10 cellular contexts compared by ENCODE assay signal in the genomic region with DNA sequence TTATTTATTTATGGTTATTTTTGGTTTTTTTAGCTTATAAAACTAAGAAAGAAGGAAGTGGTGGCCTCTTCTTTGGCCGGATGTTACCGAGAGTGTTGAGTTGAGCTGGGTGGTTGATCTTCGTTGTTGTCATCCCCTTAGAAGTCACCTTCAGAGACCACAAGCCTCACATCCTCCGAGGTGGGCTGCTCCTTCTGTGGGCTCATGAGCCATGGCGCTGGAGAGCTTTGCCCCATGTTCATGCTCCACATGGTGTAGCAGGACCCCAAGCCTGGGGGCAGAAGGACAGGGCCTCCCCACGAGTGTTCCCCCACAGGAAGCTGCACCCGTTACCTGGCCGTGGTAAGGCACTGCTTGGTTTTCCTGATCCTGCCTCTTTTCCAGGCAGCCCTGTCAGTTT. TPM values are rescaled to one million over a fixed set of nuclear protein-coding genes. Genes with fewer than 3 reads are reported as not detected.
DNase-seq lines count a peak whose midpoint lies in the region; ATAC-seq and TF ChIP-seq lines count a peak whose summit lies in the region.
"Had no signal": no experiment of that assay in that cellular context is flagged by ENCODE, and none has a peak within 500 bp of the region (broad histone marks: within the 10 kb centered on the region; RNA-seq: fewer than 3 reads in every experiment).

No MANE protein-coding gene starts in this region.

- peaks cover 26% of the 10 kb centered on the region for H3K27me3 Mint-ChIP-seq in activated T-cell treated with anti-CD3 and anti-CD28 coated beads, Interleukin-2, amount 50 U/mL, for 24 hours
- H3K27me3 Mint-ChIP-seq in activated T-cell treated with anti-CD3 and anti-CD28 coated beads, Interleukin-2, amount 50 U/mL, for 4 hours (ENCODE audit: low read depth), result peaks cover 10% of the 10 kb centered on the region
- H3K27me3 Mint-ChIP-seq in osteocyte (ENCODE audit: unreplicated experiment) (peaks cover 3% of the 10 kb centered on the region), type B pancreatic cell (peaks cover 8% of the 10 kb centered on the region)

- H3K9me3 Mint-ChIP-seq in activated T-cell treated with anti-CD3 and anti-CD28 coated beads, Interleukin-2, amount 50 U/mL, for 24 hours, result peaks cover 17% of the 10 kb centered on the region
- peaks cover 24% of the 10 kb centered on the region for H3K9me3 Mint-ChIP-seq in activated T-cell treated with anti-CD3 and anti-CD28 coated beads, Interleukin-2, amount 50 U/mL, for 4 hours
- peaks cover 4% of the 10 kb centered on the region for H3K9me3 Mint-ChIP-seq in stimulated activated effector memory CD8-positive, alpha-beta T cell treated with anti-CD3 and anti-CD28 coated beads, Interleukin-12 subunit alpha, Interleukin-12 subunit beta, amount 100 ng/mL, for 72 hours
- H3K9me3 Mint-ChIP-seq in osteocyte (ENCODE audit: unreplicated experiment) (peaks cover 5% of the 10 kb centered on the region), type B pancreatic cell (peaks cover 16% of the 10 kb centered on the region)

- DNase-seq in activated T-cell treated with anti-CD3 and anti-CD28 coated beads, Interleukin-2, amount 50 U/mL, for 24 hours, result no peak
- no peak for DNase-seq in activated T-cell treated with anti-CD3 and anti-CD28 coated beads, Interleukin-2, amount 50 U/mL, for 1 hour
- no peak for DNase-seq in activated T-cell treated with anti-CD3 and anti-CD28 coated beads, Interleukin-2, amount 50 U/mL, for 4 hours
- DNase-seq in stimulated activated effector memory CD8-positive, alpha-beta T cell treated with anti-CD3 and anti-CD28 coated beads, Interleukin-12 subunit alpha, Interleukin-12 subunit beta, amount 100 ng/mL, for 72 hours (ENCODE audit: low spot score in 2 of 2), result no peak
- DNase-seq in cardiac septum (ENCODE audit: low spot score), result no peak
- no peak for DNase-seq in osteocyte (ENCODE audit: extremely low spot score, unreplicated experiment)
- DNase-seq in type B pancreatic cell (ENCODE audit: extremely low spot score, unreplicated experiment), result no peak
- DNase-seq: ACHN had no signal

- intact Hi-C loops in cardiac septum (cut with DNase I), result no loop called here

- TF ChIP-seq CTCF in osteocyte (IDR thresholded peaks at IDR 0.05) (no peak), type B pancreatic cell (conservative IDR thresholded peaks at IDR 0.05) (no peak)

- peaks cover 36% of the 10 kb centered on the region for H3K4me1 Mint-ChIP-seq in activated T-cell treated with anti-CD3 and anti-CD28 coated beads, Interleukin-2, amount 50 U/mL, for 24 hours (ENCODE audit: low read depth)
- peaks cover 29% of the 10 kb centered on the region for H3K4me1 Mint-ChIP-seq in activated T-cell treated with anti-CD3 and anti-CD28 coated beads, Interleukin-2, amount 50 U/mL, for 4 hours (ENCODE audit: low read depth)
- H3K4me1 Mint-ChIP-seq in stimulated activated effector memory CD8-positive, alpha-beta T cell treated with anti-CD3 and anti-CD28 coated beads, Interleukin-12 subunit alpha, Interleukin-12 subunit beta, amount 100 ng/mL, for 72 hours, result peaks cover 17% of the 10 kb centered on the region
- H3K4me1 Mint-ChIP-seq in osteocyte (ENCODE audit: unreplicated experiment) (no peaks in the 10 kb centered on the region), type B pancreatic cell (ENCODE audit: unreplicated experiment) (no peaks in the 10 kb centered on the region)

- H3K27ac Mint-ChIP-seq in activated T-cell treated with anti-CD3 and anti-CD28 coated beads, Interleukin-2, amount 50 U/mL, for 24 hours, result peak overlapping the region; percentile 56
- no peak overlapping the region for H3K27ac Mint-ChIP-seq in stimulated activated effector memory CD8-positive, alpha-beta T cell treated with anti-CD3 and anti-CD28 coated beads, Interleukin-12 subunit alpha, Interleukin-12 subunit beta, amount 100 ng/mL, for 72 hours
- H3K27ac Mint-ChIP-seq in osteocyte (ENCODE audit: unreplicated experiment), result no peak overlapping the region
- H3K27ac Mint-ChIP-seq in type B pancreatic cell, result no peak overlapping the region

- ATAC-seq in HG02938 (IDR thresholded peaks at IDR 0.05; ENCODE audit: unreplicated experiment), result peak; percentile 81
- peak; percentile 82 to 87 for ATAC-seq in activated T-cell treated with anti-CD3 and anti-CD28 coated beads, Interleukin-2, amount 50 U/mL, for 4 hours
- peak; percentile 76 for ATAC-seq in stimulated activated effector memory CD8-positive, alpha-beta T cell treated with anti-CD3 and anti-CD28 coated beads, Interleukin-12 subunit alpha, Interleukin-12 subunit beta, amount 100 ng/mL, for 72 hours

- H3K4me3 Mint-ChIP-seq in activated T-cell treated with anti-CD3 and anti-CD28 coated beads, Interleukin-2, amount 50 U/mL, for 24 hours, result peak overlapping the region; percentile 28
- peak overlapping the region; percentile 16 for H3K4me3 Mint-ChIP-seq in activated T-cell treated with anti-CD3 and anti-CD28 coated beads, Interleukin-2, amount 50 U/mL, for 4 hours
- no peak overlapping the region for H3K4me3 Mint-ChIP-seq in stimulated activated effector memory CD8-positive, alpha-beta T cell treated with anti-CD3 and anti-CD28 coated beads, Interleukin-12 subunit alpha, Interleukin-12 subunit beta, amount 100 ng/mL, for 72 hours
- no peak overlapping the region for H3K4me3 Mint-ChIP-seq in osteocyte (ENCODE audit: unreplicated experiment)
- H3K4me3 Mint-ChIP-seq in type B pancreatic cell, result no peak overlapping the region

- no peaks in the 10 kb centered on the region for H3K36me3 Mint-ChIP-seq in activated T-cell treated with anti-CD3 and anti-CD28 coated beads, Interleukin-2, amount 50 U/mL, for 24 hours (ENCODE audit: low read depth)
- peaks cover 3% of the 10 kb centered on the region for H3K36me3 Mint-ChIP-seq in activated T-cell treated with anti-CD3 and anti-CD28 coated beads, Interleukin-2, amount 50 U/mL, for 4 hours (ENCODE audit: insufficient read depth)
- H3K36me3 Mint-ChIP-seq in stimulated activated effector memory CD8-positive, alpha-beta T cell treated with anti-CD3 and anti-CD28 coated beads, Interleukin-12 subunit alpha, Interleukin-12 subunit beta, amount 100 ng/mL, for 72 hours, result no peaks in the 10 kb centered on the region
- no peaks in the 10 kb centered on the region for H3K36me3 Mint-ChIP-seq in osteocyte (ENCODE audit: unreplicated experiment)
- no peaks in the 10 kb centered on the region for H3K36me3 Mint-ChIP-seq in type B pancreatic cell

RNA-seq across cellular contexts. Expression of gene SNTG2, which starts 23.4 kb away (rescaled TPM):
- total RNA-seq in activated T-cell treated with anti-CD3 and anti-CD28 coated beads, Interleukin-2, amount 50 U/mL, for 4 hours, result 1 to 10 TPM in 1 of 3 donors, under 1 TPM in 2; 0.22 to 1.0 (median 0.98) TPM
- total RNA-seq in cardiac septum (1.0 TPM), osteocyte (not detected in 2 replicates), type B pancreatic cell (ENCODE audit: low replicate concordance) (0.45 and 1.1 TPM in 2 replicates)
- total RNA-seq: bronchial epithelial cell had no signal

Comparison
In these comparisons a context has a peak if more than half of its experiments do, and no peak if none do; other contexts are left out.
1. H3K4me3 Mint-ChIP-seq: peak in activated T-cell treated with anti-CD3 and anti-CD28 coated beads, Interleukin-2, amount 50 U/mL, for 24 hours (single experiment) and activated T-cell treated with anti-CD3 and anti-CD28 coated beads, Interleukin-2, amount 50 U/mL, for 4 hours (single experiment); none in stimulated activated effector memory CD8-positive, alpha-beta T cell treated with anti-CD3 and anti-CD28 coated beads, Interleukin-12 subunit alpha, Interleukin-12 subunit beta, amount 100 ng/mL, for 72 hours (single experiment), osteocyte (single experiment) and type B pancreatic cell (single experiment).
2. Peak in every context shown above with its lines, with median percentiles within 50 percentile points of each other: ATAC-seq.